In the genomic region with DNA sequence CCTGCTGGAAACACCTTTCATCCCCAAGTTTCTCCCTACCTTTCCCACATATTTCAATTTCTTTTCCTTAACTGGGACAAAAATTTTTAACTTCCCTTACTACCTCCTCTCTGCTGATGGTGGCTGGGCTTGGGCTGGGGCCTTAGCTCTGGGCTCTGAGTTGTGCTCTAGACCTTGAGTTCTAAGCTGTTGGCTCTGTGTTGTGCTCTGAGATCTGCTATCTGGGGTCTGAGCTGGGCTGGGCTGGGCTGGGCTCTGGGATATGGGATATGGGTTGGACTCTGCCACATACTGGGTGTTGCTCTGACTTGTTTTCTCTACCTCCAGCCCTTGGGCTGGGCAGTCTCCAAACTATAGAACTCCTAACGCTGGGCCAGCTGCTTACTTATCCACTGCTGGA, we compare ENCODE assay signal across 1 cellular context.
TF ChIP-seq lines count a peak whose summit lies in the region.

No MANE protein-coding gene starts in this region.

TF ChIP-seq in WTC11, 78 proteins besides CTCF, POLR2A, EP300 and RAD21:
- TF ChIP-seq, protein P1, sequence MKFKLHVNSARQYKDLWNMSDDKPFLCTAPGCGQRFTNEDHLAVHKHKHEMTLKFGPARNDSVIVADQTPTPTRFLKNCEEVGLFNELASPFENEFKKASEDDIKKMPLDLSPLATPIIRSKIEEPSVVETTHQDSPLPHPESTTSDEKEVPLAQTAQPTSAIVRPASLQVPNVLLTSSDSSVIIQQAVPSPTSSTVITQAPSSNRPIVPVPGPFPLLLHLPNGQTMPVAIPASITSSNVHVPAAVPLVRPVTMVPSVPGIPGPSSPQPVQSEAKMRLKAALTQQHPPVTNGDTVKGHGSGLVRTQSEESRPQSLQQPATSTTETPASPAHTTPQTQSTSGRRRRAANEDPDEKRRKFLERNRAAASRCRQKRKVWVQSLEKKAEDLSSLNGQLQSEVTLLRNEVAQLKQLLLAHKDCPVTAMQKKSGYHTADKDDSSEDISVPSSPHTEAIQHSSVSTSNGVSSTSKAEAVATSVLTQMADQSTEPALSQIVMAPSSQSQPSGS (CRISPR knock-in tag; IDR thresholded peaks at IDR 0.05; ENCODE audit: borderline replicate concordance, low read depth), result no peak
- TF ChIP-seq ESRRA (CRISPR knock-in tag; IDR thresholded peaks at IDR 0.05; ENCODE audit: borderline replicate concordance) (no peak), FOXP1 (CRISPR knock-in tag; IDR thresholded peaks at IDR 0.05; ENCODE audit: borderline replicate concordance) (0 out of 2 replicates have a peak, but pooled peaks have one; percentile 6), JAZF1 (CRISPR knock-in tag; IDR thresholded peaks at IDR 0.05) (no peak)
TF ChIP-seq in WTC11: peak in this region for 1.
